Comparison of ENCODE assay signal across 8 cellular contexts in the genomic region with DNA sequence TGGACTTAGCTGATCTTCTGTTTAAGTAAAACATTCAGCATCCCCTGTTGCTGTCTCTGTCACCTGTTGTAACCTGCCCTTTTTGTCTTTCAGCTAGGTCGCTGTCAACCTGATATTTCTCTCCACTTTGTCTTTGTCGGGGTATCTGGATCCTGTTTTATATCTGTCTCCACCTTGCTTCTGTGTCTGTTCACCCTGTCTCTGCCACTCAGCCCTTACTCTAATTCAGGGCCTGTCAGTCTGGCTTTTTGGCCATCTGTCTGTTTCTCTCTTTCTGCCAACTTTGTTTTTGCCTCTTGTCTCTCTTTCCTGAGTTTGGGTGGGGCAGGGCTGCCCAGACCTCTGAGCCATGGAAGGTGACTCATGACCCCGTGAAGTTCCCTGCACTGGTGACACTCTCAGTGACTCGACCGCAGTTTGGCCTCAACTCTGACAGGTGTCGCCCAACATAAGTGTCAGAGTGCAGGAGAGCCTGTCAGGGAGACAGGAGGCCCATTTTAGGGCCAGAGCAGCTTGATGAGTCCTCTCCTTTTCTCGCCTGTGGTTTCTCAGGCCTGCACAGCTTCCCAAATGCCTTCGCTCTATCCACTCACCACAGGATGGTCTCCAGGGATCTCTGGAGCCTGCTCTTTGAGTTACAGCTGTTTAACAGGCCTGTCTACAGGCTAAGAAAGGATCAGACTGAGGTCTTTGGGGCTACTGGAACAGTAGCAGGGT. TPM values are rescaled to one million over a fixed set of nuclear protein-coding genes. Genes with fewer than 3 reads are reported as not detected.
A peak's percentile ranks its signal among the peaks of the same experiment; 100 is the strongest.
DNase-seq lines count a peak whose midpoint lies in the region; ATAC-seq lines count a peak whose summit lies in the region.

No MANE protein-coding gene starts in this region.

- peaks cover 16% of the 10 kb centered on the region for H3K27me3 Mint-ChIP-seq in CD4-positive, CD25-positive, alpha-beta regulatory T cell

- peaks cover 9% of the 10 kb centered on the region for H3K36me3 ChIP-seq in CD4-positive, CD25-positive, alpha-beta regulatory T cell (ENCODE audit: control insufficient read depth, insufficient read depth, low read length)

- peaks cover 27 to 49% (median 37%) of the 10 kb centered on the region in 4 donors for H3K4me1 Mint-ChIP-seq in CD4-positive, CD25-positive, alpha-beta regulatory T cell

- peak overlapping the region; percentile 93 to 99 (median 97) for H3K27ac Mint-ChIP-seq in CD4-positive, CD25-positive, alpha-beta regulatory T cell

- peaks cover 18% of the 10 kb centered on the region for H3K4me1 ChIP-seq in CD4-positive, CD25-positive, alpha-beta regulatory T cell (ENCODE audit: control insufficient read depth, insufficient read depth, low read length, poor library complexity, severe bottlenecking)

- DNase-seq in CD4-positive, CD25-positive, alpha-beta regulatory T cell: peak; percentile 26 to 87 (median 63)
- DNase-seq in HK-2 (ENCODE audit: unreplicated experiment) (peak; percentile 64), UCSD-AML1 (lab: John Stamatoyannopoulos, UW; ENCODE audit: unreplicated experiment) (peak; percentile 59), brain pericyte (ENCODE audit: low read depth, low spot score) (peak; percentile 20), left lobe of liver (ENCODE audit: low spot score) (peak; percentile 78)
- peak; percentile 24 to 60 (median 58) for DNase-seq in stimulated activated CD4-positive, alpha-beta T cell treated with anti-CD3 and anti-CD28 coated beads, TNF-alpha, amount 100 ng/mL, for 4 hours (ENCODE audit: low read depth in 3 of 3)

- H3K36me3 Mint-ChIP-seq in CD4-positive, CD25-positive, alpha-beta regulatory T cell: peaks cover 11% of the 10 kb centered on the region

- H3K27ac ChIP-seq in CD4-positive, CD25-positive, alpha-beta regulatory T cell (ENCODE audit: insufficient read depth, low read length, poor library complexity, severe bottlenecking): peak overlapping the region; percentile 84

- H3K4me3 Mint-ChIP-seq in CD4-positive, CD25-positive, alpha-beta regulatory T cell: peak overlapping the region; percentile 91 to 97 (median 94)

- ATAC-seq in CD4-positive, CD25-positive, alpha-beta regulatory T cell (ENCODE audit: low read depth in 2 of 2): peak; percentile 77 to 81
- ATAC-seq in GM19452 (IDR thresholded peaks at IDR 0.05; ENCODE audit: unreplicated experiment) (peak; percentile 75), left lobe of liver (peak; percentile 75), HG03025 (IDR thresholded peaks at IDR 0.05; ENCODE audit: low FRiP score, unreplicated experiment) (no peak)

- H3K9me3 Mint-ChIP-seq in CD4-positive, CD25-positive, alpha-beta regulatory T cell: peaks cover 0 to 5% (median 2%) of the 10 kb centered on the region in 7 donors

- peak overlapping the region; percentile 93 for H3K4me3 ChIP-seq in CD4-positive, CD25-positive, alpha-beta regulatory T cell (ENCODE audit: low read depth, low read length)

- H3K27me3 ChIP-seq in CD4-positive, CD25-positive, alpha-beta regulatory T cell (ENCODE audit: control insufficient read depth, insufficient read depth, low read length): peaks cover 2% of the 10 kb centered on the region

- H3K9me3 ChIP-seq in CD4-positive, CD25-positive, alpha-beta regulatory T cell (ENCODE audit: control insufficient read depth in 2 of 2, low read length in 2 of 2): no peaks in the 10 kb centered on the region

RNA-seq across cellular contexts. Expression of a gene that starts 0.9 kb away (rescaled TPM):
- total RNA-seq in CD4-positive, CD25-positive, alpha-beta regulatory T cell: 38.0 TPM
- 1 to 10 TPM; 4.5 to 8.2 (median 7.1) TPM for polyA plus RNA-seq in CD4-positive, CD25-positive, alpha-beta regulatory T cell
- total RNA-seq in left lobe of liver: 8.2 TPM

RNA-seq across cellular contexts. Expression of a gene that starts 54.7 kb away (rescaled TPM):
- 5.4 TPM for total RNA-seq in CD4-positive, CD25-positive, alpha-beta regulatory T cell
- 1 to 10 TPM in 1 of 4 donors, under 1 TPM in 3; 0.56 to 1.0 (median 0.81) TPM for polyA plus RNA-seq in CD4-positive, CD25-positive, alpha-beta regulatory T cell
- 2.7 TPM for total RNA-seq in left lobe of liver

Comparison
In these comparisons a context has a peak if more than half of its experiments do, and no peak if none do; other contexts are left out.
1. DNase-seq: peak in every context shown above with its lines; median percentile 78 in left lobe of liver; 64 in HK-2; 63 in CD4-positive, CD25-positive, alpha-beta regulatory T cell; 59 in UCSD-AML1; 58 in stimulated activated CD4-positive, alpha-beta T cell treated with anti-CD3 and anti-CD28 coated beads, TNF-alpha, amount 100 ng/mL, for 4 hours; 20 in brain pericyte.